In genomic region chr2:200673191-200673590, GRCh38 we compare ENCODE assay signal across 26 cellular contexts.
"Had no signal": no experiment of that assay in that cellular context is flagged by ENCODE, and none has a peak within 500 bp of the region (broad histone marks: within the 10 kb centered on the region; RNA-seq: fewer than 3 reads in every experiment).

No MANE protein-coding gene starts in this region.

- H3K27me3 Mint-ChIP-seq: progenitor cell of endocrine pancreas had no signal

- H3K79me2 ChIP-seq: hepatocyte had no signal

- DNase-seq: left ventricle myocardium inferior; mesendoderm; naive B cell; natural killer cell; nephron progenitor cell; ovary; right lobe of liver; stimulated activated CD4-positive, alpha-beta T cell treated with anti-CD3 and anti-CD28 coated beads, Interleukin-1b, Interleukin-23, amount 100 ng/mL, for 48 hours; stimulated activated CD4-positive, alpha-beta T cell treated with anti-CD3 and anti-CD28 coated beads, Interleukin-2, amount 100 ng/mL, for 48 hours; stimulated activated CD4-positive, alpha-beta T cell treated with anti-CD3 and anti-CD28 coated beads, Interleukin-4, amount 100 ng/mL, for 4 hours; stimulated activated CD8-positive, alpha-beta memory T cell treated with anti-CD3 and anti-CD28 coated beads, Interleukin-4, amount 100 ng/mL, for 48 hours; stimulated activated naive CD4-positive, alpha-beta T cell treated with Interleukin-2 at 50 U/mL for 16 hours; stimulated activated naive CD8-positive, alpha-beta T cell treated with anti-CD3 and anti-CD28 coated beads, Interleukin-15, amount 100 ng/mL, for 72 hours; substantia nigra; testis; thyroid gland; transverse colon had no signal

- H3K4me3 ChIP-seq: hepatocyte, left ventricle myocardium inferior, lung, neural progenitor cell, ovary, right atrium auricular region, right lobe of liver, smooth muscle cell, testis, thyroid gland, transverse colon, upper lobe of left lung had no signal

- H3K27ac ChIP-seq: hepatocyte, left ventricle myocardium inferior, neural progenitor cell, ovary, right atrium auricular region, testis, thyroid gland, transverse colon, upper lobe of left lung had no signal

- H3K27ac Mint-ChIP-seq: mesothelial cell of epicardium; natural killer cell; nephron progenitor cell; neural progenitor cell; progenitor cell of endocrine pancreas; stimulated activated memory B cell treated with anti-CD40 and anti-IgM and Interleukin-4, amounts not matched to agents 10 μg/mL and 1 μg/mL and 100 μg/mL, for 72 hours had no signal

- H2AFZ ChIP-seq: hepatocyte, neural progenitor cell had no signal

- H3K9me3 ChIP-seq: left ventricle myocardium inferior, ovary, right atrium auricular region, right lobe of liver, testis, thyroid gland, transverse colon, upper lobe of left lung had no signal

- H3K4me3 Mint-ChIP-seq: mesothelial cell of epicardium; naive B cell; natural killer cell; nephron progenitor cell; neural progenitor cell; stimulated activated memory B cell treated with anti-CD40 and anti-IgM and Interleukin-4, amounts not matched to agents 10 μg/mL and 1 μg/mL and 100 μg/mL, for 72 hours; stimulated activated naive CD8-positive, alpha-beta T cell treated with anti-CD3 and anti-CD28 coated beads, Interleukin-15, amount 100 ng/mL, for 72 hours had no signal

- H3K9ac ChIP-seq: neural progenitor cell had no signal

- H3K36me3 ChIP-seq: left ventricle myocardium inferior, neural progenitor cell, ovary, right atrium auricular region, thyroid gland, transverse colon, upper lobe of left lung had no signal

- H3K27me3 ChIP-seq: hepatocyte, neural progenitor cell, ovary, right atrium auricular region, right lobe of liver, testis, thyroid gland, transverse colon, upper lobe of left lung had no signal

- H3K4me2 ChIP-seq: hepatocyte, neural progenitor cell, smooth muscle cell had no signal

- H3K4me1 Mint-ChIP-seq: naive B cell; natural killer cell; stimulated activated memory B cell treated with anti-CD40 and anti-IgM and Interleukin-4, amounts not matched to agents 10 μg/mL and 1 μg/mL and 100 μg/mL, for 72 hours had no signal

- H3K9me3 Mint-ChIP-seq: mesothelial cell of epicardium; naive B cell; natural killer cell; nephron progenitor cell; neural progenitor cell; stimulated activated memory B cell treated with anti-CD40 and anti-IgM and Interleukin-4, amounts not matched to agents 10 μg/mL and 1 μg/mL and 100 μg/mL, for 72 hours; stimulated activated naive CD8-positive, alpha-beta T cell treated with anti-CD3 and anti-CD28 coated beads, Interleukin-15, amount 100 ng/mL, for 72 hours had no signal

- H3K36me3 Mint-ChIP-seq: mesothelial cell of epicardium; naive B cell; natural killer cell; neural progenitor cell; stimulated activated memory B cell treated with anti-CD40 and anti-IgM and Interleukin-4, amounts not matched to agents 10 μg/mL and 1 μg/mL and 100 μg/mL, for 72 hours had no signal

- H3K4me1 ChIP-seq: neural progenitor cell, testis, transverse colon had no signal

- ATAC-seq: natural killer cell; stimulated activated naive CD8-positive, alpha-beta T cell treated with anti-CD3 and anti-CD28 coated beads, Interleukin-15, amount 100 ng/mL, for 72 hours had no signal
